Comparison of ENCODE assay signal across 21 cellular contexts in the genomic region with DNA sequence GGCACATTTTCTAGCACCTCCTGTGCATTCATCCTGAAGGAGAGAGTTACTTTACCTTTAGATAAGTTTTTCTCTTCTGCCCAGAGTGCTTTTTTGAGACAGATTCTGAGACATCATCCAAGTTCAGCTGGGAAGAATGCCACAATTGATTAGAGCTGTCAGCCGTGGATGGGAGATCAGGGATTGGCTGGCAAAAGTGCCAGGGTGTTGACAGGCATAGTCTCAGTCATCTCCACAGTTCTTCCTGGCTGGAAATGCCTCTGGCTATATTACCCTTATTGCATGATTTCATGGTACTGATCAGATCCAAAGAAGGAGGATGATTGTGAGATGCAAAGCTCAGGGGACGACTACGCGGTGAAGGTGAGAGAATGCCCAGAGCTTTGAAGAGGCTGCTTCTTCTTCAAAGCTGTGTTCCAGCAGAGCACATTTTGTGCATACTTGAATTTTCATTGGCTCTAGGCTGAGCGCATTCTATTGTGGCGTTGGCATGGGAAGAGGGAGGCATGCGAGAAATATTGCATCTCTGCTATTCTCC.
"Had no signal": no experiment of that assay in that cellular context is flagged by ENCODE, and none has a peak within 500 bp of the region (broad histone marks: within the 10 kb centered on the region; RNA-seq: fewer than 3 reads in every experiment).

No MANE protein-coding gene starts in this region.

- H3K36me3 ChIP-seq: left lung, neutrophil, thyroid gland, uterus had no signal

- H3K27ac ChIP-seq: left lung, neutrophil, SK-N-MC, thyroid gland, uterus had no signal

- DNase-seq: activated CD4-positive, alpha-beta memory T cell treated with anti-CD3 and anti-CD28 coated beads, Interleukin-2, amount 10 ng/mL, durations not matched to agents 7 days and 5 days; activated CD4-positive, alpha-beta T cell treated with anti-CD3 and anti-CD28 coated beads for 36 hours; activated CD8-positive, alpha-beta memory T cell treated with anti-CD3 and anti-CD28 coated beads, Interleukin-2, amount 10 ng/mL, durations not matched to agents 7 days and 5 days; activated naive CD4-positive, alpha-beta T cell treated with anti-CD3 and anti-CD28 coated beads for 36 hours; activated T-cell treated with anti-CD3 and anti-CD28 coated beads, Interleukin-2, amount 50 U/mL, for 24 hours; cerebellar nuclear complex; dermis blood vessel endothelial cell; effector memory CD8-positive, alpha-beta T cell; foreskin fibroblast; glutamatergic neuron; kidney; left lung; naive B cell; stimulated activated CD4-positive, alpha-beta T cell treated with anti-CD3 and anti-CD28 coated beads, Interleukin-12 subunit alpha, Interleukin-12 subunit beta, amount 100 ng/mL, for 4 hours; stimulated activated CD4-positive, alpha-beta T cell treated with anti-CD3 and anti-CD28 coated beads, Interleukin-1b, Interleukin-23, amount 100 ng/mL, for 48 hours; stimulated activated CD8-positive, alpha-beta memory T cell treated with anti-CD3 and anti-CD28 coated beads, Interleukin-4, amount 100 ng/mL, for 48 hours; stimulated activated naive CD4-positive, alpha-beta T cell; thyroid gland; uterus had no signal

- H3K9me3 ChIP-seq: left lung, neutrophil, thyroid gland, uterus had no signal

- H3K4me1 ChIP-seq: left lung, thyroid gland, uterus had no signal

- H3K27me3 ChIP-seq: left lung, neutrophil, thyroid gland, uterus had no signal

- H3K4me3 ChIP-seq: left lung, SK-N-MC, thyroid gland, uterus had no signal

- ATAC-seq: activated CD4-positive, alpha-beta T cell treated with anti-CD3 and anti-CD28 coated beads for 36 hours; activated CD8-positive, alpha-beta memory T cell treated with anti-CD3 and anti-CD28 coated beads, Interleukin-2, amount 10 ng/mL, durations not matched to agents 7 days and 5 days; effector memory CD8-positive, alpha-beta T cell; left lung had no signal
